Comparison of ENCODE assay signal across 21 cellular contexts in genomic region chr22:49866134-49866533, GRCh38.
"Had no signal": no experiment of that assay in that cellular context is flagged by ENCODE, and none has a peak within 500 bp of the region (broad histone marks: within the 10 kb centered on the region; RNA-seq: fewer than 3 reads in every experiment).

No MANE protein-coding gene starts in this region.

- H3K27ac ChIP-seq: esophagus squamous epithelium, lower lobe of right lung, neutrophil, testis had no signal

- FAIRE-seq: TTC549 had no signal

- H3K9me3 ChIP-seq: neutrophil, testis had no signal

- H3K4me3 Mint-ChIP-seq: brain; mesothelial cell of epicardium; stimulated activated naive CD8-positive, alpha-beta T cell treated with anti-CD3 and anti-CD28 coated beads, Interleukin-15, amount 100 ng/mL, for 72 hours had no signal

- DNase-seq: activated CD4-positive, alpha-beta T cell treated with anti-CD3 and anti-CD28 coated beads, Interleukin-2, amount 50 U/mL, for 48 hours; activated CD4-positive, CD25-positive, alpha-beta regulatory T cell treated with anti-CD3 and anti-CD28 coated beads, Interleukin-2, amount 50 U/mL, for 72 hours; activated CD8-positive, alpha-beta memory T cell treated with anti-CD3 and anti-CD28 coated beads, Interleukin-2, amount 50 U/mL, for 48 hours; amniotic stem cell; cerebellar nuclear complex; dermis blood vessel endothelial cell; esophagus squamous epithelium; foreskin fibroblast; left cardiac atrium; lower lobe of right lung; posterior cingulate gyrus; stimulated activated CD4-positive, alpha-beta T cell treated with anti-CD3 and anti-CD28 coated beads, Interleukin-15, amount 100 ng/mL, for 24 hours; stimulated activated CD4-positive, alpha-beta T cell treated with anti-CD3 and anti-CD28 coated beads, Interleukin-4, amount 100 ng/mL, for 24 hours; stimulated activated naive CD8-positive, alpha-beta T cell treated with anti-CD3 and anti-CD28 coated beads, Interleukin-15, amount 100 ng/mL, for 72 hours; T-helper 1 cell; testis had no signal

- H3K27me3 Mint-ChIP-seq: stimulated activated naive CD8-positive, alpha-beta T cell treated with anti-CD3 and anti-CD28 coated beads, Interleukin-15, amount 100 ng/mL, for 72 hours had no signal

- H3K36me3 ChIP-seq: lower lobe of right lung, neutrophil had no signal

- H3K4me1 ChIP-seq: esophagus squamous epithelium, testis had no signal

- H3K4me3 ChIP-seq: esophagus squamous epithelium, lower lobe of right lung, testis had no signal

- H3K27ac Mint-ChIP-seq: activated naive CD4-positive, alpha-beta T cell treated with anti-CD3 and anti-CD28 coated beads, Interleukin-2, amount 50 U/mL, for 72 hours; brain; mesothelial cell of epicardium; stimulated activated naive CD8-positive, alpha-beta T cell treated with anti-CD3 and anti-CD28 coated beads, Interleukin-15, amount 100 ng/mL, for 72 hours had no signal

- H3K4me1 Mint-ChIP-seq: brain had no signal
